2 cellular contexts compared by ENCODE assay signal in the genomic region with DNA sequence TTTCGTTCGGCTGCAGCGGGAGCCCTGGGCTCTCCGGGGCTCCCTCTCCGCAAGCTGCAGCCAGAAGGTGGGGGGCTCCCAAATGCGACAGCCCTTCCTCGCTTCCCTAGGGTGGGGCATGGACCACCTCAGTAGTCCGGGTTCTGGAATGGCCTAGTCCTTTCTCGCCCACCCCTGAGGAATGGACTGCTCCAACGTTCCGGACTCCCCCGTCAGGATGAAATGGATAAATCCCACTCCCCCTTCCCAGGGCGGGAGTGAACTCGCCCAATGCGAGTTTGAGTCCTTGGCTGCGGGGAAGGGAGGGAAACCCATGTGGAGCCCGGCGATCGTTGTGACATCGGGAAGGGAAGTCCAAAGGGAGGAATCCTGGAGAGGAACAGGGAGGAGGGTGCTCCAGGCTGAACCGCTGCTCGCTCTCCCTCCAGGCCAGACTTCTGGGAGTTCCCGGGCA.
TF ChIP-seq lines count a peak whose summit lies in the region.

No MANE protein-coding gene starts in this region.

TF ChIP-seq in SK-N-SH treated with all-trans-retinoic acid at 6 μM for 48 hours, 23 proteins besides CTCF, POLR2A, EP300 and RAD21:
- TF ChIP-seq PPARA (CRISPR knock-in tag; IDR thresholded peaks at IDR 0.05; ENCODE audit: borderline replicate concordance): no peak

TF ChIP-seq in H1, 55 proteins besides CTCF, POLR2A, EP300 and RAD21:
- TF ChIP-seq PHF8 (conservative IDR thresholded peaks at IDR 0.05; ENCODE audit: low read depth, low read length): 0 out of 2 replicates have a peak, but pooled peaks have one; percentile 36
- no peak for TF ChIP-seq KDM1A (IDR thresholded peaks at IDR 0.05; ENCODE audit: borderline replicate concordance, low read length)
- TF ChIP-seq ZNF274 (IDR thresholded peaks at IDR 0.05; ENCODE audit: borderline replicate concordance, extremely low read depth, low read length): no peak
- TF ChIP-seq GTF2F1 (IDR thresholded peaks at IDR 0.05; ENCODE audit: borderline replicate concordance, low read depth, low read length): no peak
- no peak for TF ChIP-seq NRF1 (IDR thresholded peaks at IDR 0.05; ENCODE audit: low read depth, low read length)
- no peak for TF ChIP-seq EZH2 (IDR thresholded peaks at IDR 0.05; ENCODE audit: low read depth, low read length, severe bottlenecking)
- TF ChIP-seq SIX5 (IDR thresholded peaks at IDR 0.05; ENCODE audit: low read depth, low read length): peak; percentile 89
- peak; percentile 92 for TF ChIP-seq SAP30 (IDR thresholded peaks at IDR 0.05; ENCODE audit: insufficient read depth, insufficient replicate concordance, low read length)
- TF ChIP-seq CHD2 (IDR thresholded peaks at IDR 0.05; ENCODE audit: low read length): no peak
- TF ChIP-seq TBP (IDR thresholded peaks at IDR 0.05; ENCODE audit: low read depth, low read length): no peak
- TF ChIP-seq FOSL1 (IDR thresholded peaks at IDR 0.05; ENCODE audit: insufficient read depth, low read depth, low read length): no peak
- TF ChIP-seq HDAC2 (IDR thresholded peaks at IDR 0.05; ENCODE audit: borderline replicate concordance in 1 of 2, low read depth in 2 of 2, low read length in 2 of 2): peak in 1 of 2 experiments; percentile 11; a peak in 1 of 4 replicates
- TF ChIP-seq, protein P1, sequence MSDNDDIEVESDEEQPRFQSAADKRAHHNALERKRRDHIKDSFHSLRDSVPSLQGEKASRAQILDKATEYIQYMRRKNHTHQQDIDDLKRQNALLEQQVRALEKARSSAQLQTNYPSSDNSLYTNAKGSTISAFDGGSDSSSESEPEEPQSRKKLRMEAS (IDR thresholded peaks at IDR 0.05): peak; percentile 64; the same call in 1 of the 2 replicates
- no peak for TF ChIP-seq RFX5 (IDR thresholded peaks at IDR 0.05; ENCODE audit: borderline replicate concordance, low read depth, low read length)
- TF ChIP-seq NANOG (IDR thresholded peaks at IDR 0.05; ENCODE audit: insufficient read depth, low read depth, low read length, poor library complexity, severe bottlenecking): no peak
- TF ChIP-seq, protein P2, sequence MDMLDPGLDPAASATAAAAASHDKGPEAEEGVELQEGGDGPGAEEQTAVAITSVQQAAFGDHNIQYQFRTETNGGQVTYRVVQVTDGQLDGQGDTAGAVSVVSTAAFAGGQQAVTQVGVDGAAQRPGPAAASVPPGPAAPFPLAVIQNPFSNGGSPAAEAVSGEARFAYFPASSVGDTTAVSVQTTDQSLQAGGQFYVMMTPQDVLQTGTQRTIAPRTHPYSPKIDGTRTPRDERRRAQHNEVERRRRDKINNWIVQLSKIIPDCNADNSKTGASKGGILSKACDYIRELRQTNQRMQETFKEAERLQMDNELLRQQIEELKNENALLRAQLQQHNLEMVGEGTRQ (IDR thresholded peaks at IDR 0.05; ENCODE audit: low read length): no peak
- no peak for TF ChIP-seq YY1 (IDR thresholded peaks at IDR 0.05; ENCODE audit: low read depth, low read length)
- TF ChIP-seq, protein P3, sequence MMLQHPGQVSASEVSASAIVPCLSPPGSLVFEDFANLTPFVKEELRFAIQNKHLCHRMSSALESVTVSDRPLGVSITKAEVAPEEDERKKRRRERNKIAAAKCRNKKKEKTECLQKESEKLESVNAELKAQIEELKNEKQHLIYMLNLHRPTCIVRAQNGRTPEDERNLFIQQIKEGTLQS (IDR thresholded peaks at IDR 0.05; ENCODE audit: insufficient read depth, low read depth, low read length): no peak
- TF ChIP-seq TAF7 (optimal IDR thresholded peaks at IDR 0.05; ENCODE audit: borderline replicate concordance, low read depth, low read length): no peak
- peak; percentile 99 for TF ChIP-seq CHD1 (IDR thresholded peaks at IDR 0.05; ENCODE audit: low read depth, low read length)
- peak; percentile 10 to 70; a peak in 1 of 4 replicates for TF ChIP-seq SIN3A (conservative IDR thresholded peaks at IDR 0.05 in 1 of 2, IDR thresholded peaks at IDR 0.05 in 1 of 2; ENCODE audit: low read depth in 1 of 2, low read length in 2 of 2)
- no peak for TF ChIP-seq CTBP2 (IDR thresholded peaks at IDR 0.05; ENCODE audit: borderline replicate concordance, insufficient read depth, insufficient read length, low read length)
- TF ChIP-seq, protein P4, sequence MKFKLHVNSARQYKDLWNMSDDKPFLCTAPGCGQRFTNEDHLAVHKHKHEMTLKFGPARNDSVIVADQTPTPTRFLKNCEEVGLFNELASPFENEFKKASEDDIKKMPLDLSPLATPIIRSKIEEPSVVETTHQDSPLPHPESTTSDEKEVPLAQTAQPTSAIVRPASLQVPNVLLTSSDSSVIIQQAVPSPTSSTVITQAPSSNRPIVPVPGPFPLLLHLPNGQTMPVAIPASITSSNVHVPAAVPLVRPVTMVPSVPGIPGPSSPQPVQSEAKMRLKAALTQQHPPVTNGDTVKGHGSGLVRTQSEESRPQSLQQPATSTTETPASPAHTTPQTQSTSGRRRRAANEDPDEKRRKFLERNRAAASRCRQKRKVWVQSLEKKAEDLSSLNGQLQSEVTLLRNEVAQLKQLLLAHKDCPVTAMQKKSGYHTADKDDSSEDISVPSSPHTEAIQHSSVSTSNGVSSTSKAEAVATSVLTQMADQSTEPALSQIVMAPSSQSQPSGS (IDR thresholded peaks at IDR 0.05; ENCODE audit: low read length): peak; percentile 82
- TF ChIP-seq SP1 (IDR thresholded peaks at IDR 0.05; ENCODE audit: low read depth, low read length): peak; percentile 87
- no peak for TF ChIP-seq MAFK (IDR thresholded peaks at IDR 0.05; ENCODE audit: low read depth, low read length)
- TF ChIP-seq CEBPB (IDR thresholded peaks at IDR 0.05; ENCODE audit: low read depth, low read length): no peak
- TF ChIP-seq RNF2 (IDR thresholded peaks at IDR 0.05; ENCODE audit: borderline replicate concordance, low read depth, low read length, missing control alignments, poor library complexity, severe bottlenecking): no peak
- TF ChIP-seq JUN (IDR thresholded peaks at IDR 0.05; ENCODE audit: low read depth, low read length): no peak
- peak; percentile 99 for TF ChIP-seq JUND (IDR thresholded peaks at IDR 0.05; ENCODE audit: low read length)
- TF ChIP-seq BRCA1 (IDR thresholded peaks at IDR 0.05; ENCODE audit: low read depth, low read length): peak; percentile 62; the same call in 1 of the 2 replicates
- no peak for TF ChIP-seq SUZ12 (IDR thresholded peaks at IDR 0.05; ENCODE audit: low read length)
- no peak for TF ChIP-seq KDM4A (IDR thresholded peaks at IDR 0.05; ENCODE audit: low read depth, low read length, severe bottlenecking)
- TF ChIP-seq TCF12 (IDR thresholded peaks at IDR 0.05; ENCODE audit: low read depth, low read length): no peak
- TF ChIP-seq SP4 (IDR thresholded peaks at IDR 0.05; ENCODE audit: low read length): no peak
- peak; percentile 50 for TF ChIP-seq ASH2L (IDR thresholded peaks at IDR 0.05; ENCODE audit: low read length)
- TF ChIP-seq SRF (IDR thresholded peaks at IDR 0.05; ENCODE audit: low read depth, low read length): no peak
- 0 out of 2 replicates have a peak, but pooled peaks have one; percentile 34 for TF ChIP-seq EGR1 (IDR thresholded peaks at IDR 0.05; ENCODE audit: borderline replicate concordance, low read depth, low read length)
- TF ChIP-seq BACH1 (IDR thresholded peaks at IDR 0.05; ENCODE audit: low read length): no peak
- peak; percentile 12; the same call in 1 of the 2 replicates for TF ChIP-seq TEAD4 (IDR thresholded peaks at IDR 0.05; ENCODE audit: low read depth, low read length)
